20 cellular contexts compared by ENCODE assay signal in genomic region chr5:97229196-97229595, GRCh38.
"Had no signal": no experiment of that assay in that cellular context is flagged by ENCODE, and none has a peak within 500 bp of the region (broad histone marks: within the 10 kb centered on the region; RNA-seq: fewer than 3 reads in every experiment).

No MANE protein-coding gene starts in this region.

- H3K36me3 ChIP-seq: brain microvascular endothelial cell, spleen, transverse colon had no signal

- H3K9me3 ChIP-seq: psoas muscle, transverse colon had no signal

- H3K4me1 ChIP-seq: psoas muscle had no signal

- H3K27ac ChIP-seq: psoas muscle, spleen, transverse colon had no signal

- H3K27me3 ChIP-seq: brain microvascular endothelial cell, spleen, transverse colon had no signal

- H3K4me3 ChIP-seq: psoas muscle, spleen, transverse colon had no signal

- DNase-seq: activated CD4-positive, alpha-beta memory T cell treated with anti-CD3 and anti-CD28 coated beads for 36 hours; activated CD4-positive, alpha-beta T cell treated with anti-CD3 and anti-CD28 coated beads for 1 hour; activated gamma-delta T cell; activated naive CD8-positive, alpha-beta T cell treated with anti-CD3 and anti-CD28 coated beads for 36 hours; activated T-cell treated with anti-CD3 and anti-CD28 coated beads, Interleukin-2, amount 50 U/mL, for 4 hours; cerebellar nuclear complex; dermis blood vessel endothelial cell; head of caudate nucleus; natural killer cell; nucleus accumbens; psoas muscle; spleen; stimulated activated CD4-positive, alpha-beta T cell treated with anti-CD3 and anti-CD28 coated beads, Interleukin-1b, Interleukin-23, amount 100 ng/mL, for 48 hours; stimulated activated naive B cell treated with anti-CD40 and anti-IgM and Interleukin-4, amounts not matched to agents 10 μg/mL and 1 μg/mL and 100 μg/mL, for 72 hours; substantia nigra; SW 1271; T-helper 9 cell; transverse colon had no signal

- ATAC-seq: activated T-cell treated with anti-CD3 and anti-CD28 coated beads, Interleukin-2, amount 50 U/mL, for 4 hours; natural killer cell; psoas muscle; sciatic nerve; stimulated activated naive B cell treated with anti-CD40 and anti-IgM and Interleukin-4, amounts not matched to agents 10 μg/mL and 1 μg/mL and 100 μg/mL, for 72 hours had no signal
